Comparison of ENCODE assay signal across 1 cellular context in genomic region chr4:75841641-75842520, GRCh38.
TF ChIP-seq lines count a peak whose summit lies in the region.

No MANE protein-coding gene starts in this region.

TF ChIP-seq in HepG2, 621 proteins besides CTCF, POLR2A, EP300 and RAD21 (continued from another document and continues in another):
- TF ChIP-seq, protein P1, sequence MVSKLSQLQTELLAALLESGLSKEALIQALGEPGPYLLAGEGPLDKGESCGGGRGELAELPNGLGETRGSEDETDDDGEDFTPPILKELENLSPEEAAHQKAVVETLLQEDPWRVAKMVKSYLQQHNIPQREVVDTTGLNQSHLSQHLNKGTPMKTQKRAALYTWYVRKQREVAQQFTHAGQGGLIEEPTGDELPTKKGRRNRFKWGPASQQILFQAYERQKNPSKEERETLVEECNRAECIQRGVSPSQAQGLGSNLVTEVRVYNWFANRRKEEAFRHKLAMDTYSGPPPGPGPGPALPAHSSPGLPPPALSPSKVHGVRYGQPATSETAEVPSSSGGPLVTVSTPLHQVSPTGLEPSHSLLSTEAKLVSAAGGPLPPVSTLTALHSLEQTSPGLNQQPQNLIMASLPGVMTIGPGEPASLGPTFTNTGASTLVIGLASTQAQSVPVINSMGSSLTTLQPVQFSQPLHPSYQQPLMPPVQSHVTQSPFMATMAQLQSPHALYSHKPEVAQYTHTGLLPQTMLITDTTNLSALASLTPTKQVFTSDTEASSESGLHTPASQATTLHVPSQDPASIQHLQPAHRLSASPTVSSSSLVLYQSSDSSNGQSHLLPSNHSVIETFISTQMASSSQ (IDR thresholded peaks at IDR 0.05; ENCODE audit: low read depth) = no peak
- TF ChIP-seq, protein P1 (CRISPR knock-in tag; IDR thresholded peaks at IDR 0.05; ENCODE audit: borderline replicate concordance) = no peak
- TF ChIP-seq TP53 (CRISPR knock-in tag; conservative IDR thresholded peaks at IDR 0.05) = no peak
- TF ChIP-seq ZNF543 (CRISPR knock-in tag; IDR thresholded peaks at IDR 0.05) = no peak
- TF ChIP-seq, protein P2, sequence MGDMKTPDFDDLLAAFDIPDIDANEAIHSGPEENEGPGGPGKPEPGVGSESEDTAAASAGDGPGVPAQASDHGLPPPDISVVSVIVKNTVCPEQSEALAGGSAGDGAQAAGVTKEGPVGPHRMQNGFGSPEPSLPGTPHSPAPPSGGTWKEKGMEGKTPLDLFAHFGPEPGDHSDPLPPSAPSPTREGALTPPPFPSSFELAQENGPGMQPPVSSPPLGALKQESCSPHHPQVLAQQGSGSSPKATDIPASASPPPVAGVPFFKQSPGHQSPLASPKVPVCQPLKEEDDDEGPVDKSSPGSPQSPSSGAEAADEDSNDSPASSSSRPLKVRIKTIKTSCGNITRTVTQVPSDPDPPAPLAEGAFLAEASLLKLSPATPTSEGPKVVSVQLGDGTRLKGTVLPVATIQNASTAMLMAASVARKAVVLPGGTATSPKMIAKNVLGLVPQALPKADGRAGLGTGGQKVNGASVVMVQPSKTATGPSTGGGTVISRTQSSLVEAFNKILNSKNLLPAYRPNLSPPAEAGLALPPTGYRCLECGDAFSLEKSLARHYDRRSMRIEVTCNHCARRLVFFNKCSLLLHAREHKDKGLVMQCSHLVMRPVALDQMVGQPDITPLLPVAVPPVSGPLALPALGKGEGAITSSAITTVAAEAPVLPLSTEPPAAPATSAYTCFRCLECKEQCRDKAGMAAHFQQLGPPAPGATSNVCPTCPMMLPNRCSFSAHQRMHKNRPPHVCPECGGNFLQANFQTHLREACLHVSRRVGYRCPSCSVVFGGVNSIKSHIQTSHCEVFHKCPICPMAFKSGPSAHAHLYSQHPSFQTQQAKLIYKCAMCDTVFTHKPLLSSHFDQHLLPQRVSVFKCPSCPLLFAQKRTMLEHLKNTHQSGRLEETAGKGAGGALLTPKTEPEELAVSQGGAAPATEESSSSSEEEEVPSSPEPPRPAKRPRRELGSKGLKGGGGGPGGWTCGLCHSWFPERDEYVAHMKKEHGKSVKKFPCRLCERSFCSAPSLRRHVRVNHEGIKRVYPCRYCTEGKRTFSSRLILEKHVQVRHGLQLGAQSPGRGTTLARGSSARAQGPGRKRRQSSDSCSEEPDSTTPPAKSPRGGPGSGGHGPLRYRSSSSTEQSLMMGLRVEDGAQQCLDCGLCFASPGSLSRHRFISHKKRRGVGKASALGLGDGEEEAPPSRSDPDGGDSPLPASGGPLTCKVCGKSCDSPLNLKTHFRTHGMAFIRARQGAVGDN (CRISPR knock-in tag; IDR thresholded peaks at IDR 0.05) = no peak
- TF ChIP-seq ZNF558 (CRISPR knock-in tag; IDR thresholded peaks at IDR 0.05; ENCODE audit: borderline replicate concordance) = no peak
- TF ChIP-seq, protein P3, sequence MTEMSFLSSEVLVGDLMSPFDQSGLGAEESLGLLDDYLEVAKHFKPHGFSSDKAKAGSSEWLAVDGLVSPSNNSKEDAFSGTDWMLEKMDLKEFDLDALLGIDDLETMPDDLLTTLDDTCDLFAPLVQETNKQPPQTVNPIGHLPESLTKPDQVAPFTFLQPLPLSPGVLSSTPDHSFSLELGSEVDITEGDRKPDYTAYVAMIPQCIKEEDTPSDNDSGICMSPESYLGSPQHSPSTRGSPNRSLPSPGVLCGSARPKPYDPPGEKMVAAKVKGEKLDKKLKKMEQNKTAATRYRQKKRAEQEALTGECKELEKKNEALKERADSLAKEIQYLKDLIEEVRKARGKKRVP (CRISPR knock-in tag; IDR thresholded peaks at IDR 0.05) = no peak
- peak; percentile 98 for TF ChIP-seq NFE2L2 (IDR thresholded peaks at IDR 0.05; ENCODE audit: low read length)
- no peak for TF ChIP-seq RFX5 (IDR thresholded peaks at IDR 0.05; ENCODE audit: low read depth, low read length)
- no peak for TF ChIP-seq ZSCAN25 (CRISPR knock-in tag; IDR thresholded peaks at IDR 0.05)
- no peak for TF ChIP-seq ZNF572 (CRISPR knock-in tag; IDR thresholded peaks at IDR 0.05)
- TF ChIP-seq NFE2 (CRISPR knock-in tag; IDR thresholded peaks at IDR 0.05) = peak; percentile 85
- TF ChIP-seq RXRA (CRISPR knock-in tag; IDR thresholded peaks at IDR 0.05) = no peak
- TF ChIP-seq, protein P4, sequence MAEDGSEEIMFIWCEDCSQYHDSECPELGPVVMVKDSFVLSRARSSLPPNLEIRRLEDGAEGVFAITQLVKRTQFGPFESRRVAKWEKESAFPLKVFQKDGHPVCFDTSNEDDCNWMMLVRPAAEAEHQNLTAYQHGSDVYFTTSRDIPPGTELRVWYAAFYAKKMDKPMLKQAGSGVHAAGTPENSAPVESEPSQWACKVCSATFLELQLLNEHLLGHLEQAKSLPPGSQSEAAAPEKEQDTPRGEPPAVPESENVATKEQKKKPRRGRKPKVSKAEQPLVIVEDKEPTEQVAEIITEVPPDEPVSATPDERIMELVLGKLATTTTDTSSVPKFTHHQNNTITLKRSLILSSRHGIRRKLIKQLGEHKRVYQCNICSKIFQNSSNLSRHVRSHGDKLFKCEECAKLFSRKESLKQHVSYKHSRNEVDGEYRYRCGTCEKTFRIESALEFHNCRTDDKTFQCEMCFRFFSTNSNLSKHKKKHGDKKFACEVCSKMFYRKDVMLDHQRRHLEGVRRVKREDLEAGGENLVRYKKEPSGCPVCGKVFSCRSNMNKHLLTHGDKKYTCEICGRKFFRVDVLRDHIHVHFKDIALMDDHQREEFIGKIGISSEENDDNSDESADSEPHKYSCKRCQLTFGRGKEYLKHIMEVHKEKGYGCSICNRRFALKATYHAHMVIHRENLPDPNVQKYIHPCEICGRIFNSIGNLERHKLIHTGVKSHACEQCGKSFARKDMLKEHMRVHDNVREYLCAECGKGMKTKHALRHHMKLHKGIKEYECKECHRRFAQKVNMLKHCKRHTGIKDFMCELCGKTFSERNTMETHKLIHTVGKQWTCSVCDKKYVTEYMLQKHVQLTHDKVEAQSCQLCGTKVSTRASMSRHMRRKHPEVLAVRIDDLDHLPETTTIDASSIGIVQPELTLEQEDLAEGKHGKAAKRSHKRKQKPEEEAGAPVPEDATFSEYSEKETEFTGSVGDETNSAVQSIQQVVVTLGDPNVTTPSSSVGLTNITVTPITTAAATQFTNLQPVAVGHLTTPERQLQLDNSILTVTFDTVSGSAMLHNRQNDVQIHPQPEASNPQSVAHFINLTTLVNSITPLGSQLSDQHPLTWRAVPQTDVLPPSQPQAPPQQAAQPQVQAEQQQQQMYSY (CRISPR knock-in tag; IDR thresholded peaks at IDR 0.05) = no peak
- TF ChIP-seq, protein P5, sequence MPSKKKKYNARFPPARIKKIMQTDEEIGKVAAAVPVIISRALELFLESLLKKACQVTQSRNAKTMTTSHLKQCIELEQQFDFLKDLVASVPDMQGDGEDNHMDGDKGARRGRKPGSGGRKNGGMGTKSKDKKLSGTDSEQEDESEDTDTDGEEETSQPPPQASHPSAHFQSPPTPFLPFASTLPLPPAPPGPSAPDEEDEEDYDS (CRISPR knock-in tag; IDR thresholded peaks at IDR 0.05) = no peak
- no peak for TF ChIP-seq TEAD2 (CRISPR knock-in tag; IDR thresholded peaks at IDR 0.05)
- TF ChIP-seq ZNF124 (CRISPR knock-in tag; IDR thresholded peaks at IDR 0.05) = no peak
- TF ChIP-seq TBX3 (IDR thresholded peaks at IDR 0.05; ENCODE audit: borderline replicate concordance) = no peak
- no peak for TF ChIP-seq ZNF567 (CRISPR knock-in tag; IDR thresholded peaks at IDR 0.05; ENCODE audit: borderline replicate concordance)
- TF ChIP-seq MAFG (CRISPR knock-in tag; IDR thresholded peaks at IDR 0.05) = peak; percentile 64; the same call in 1 of the 2 replicates
- no peak for TF ChIP-seq ZBED4 (CRISPR knock-in tag; IDR thresholded peaks at IDR 0.05; ENCODE audit: borderline replicate concordance)
- no peak for TF ChIP-seq PRDM10 (CRISPR knock-in tag; IDR thresholded peaks at IDR 0.05; ENCODE audit: low read depth)
- TF ChIP-seq SAP130 (CRISPR knock-in tag; IDR thresholded peaks at IDR 0.05; ENCODE audit: low read depth) = peak; percentile 60
- TF ChIP-seq, protein P6, sequence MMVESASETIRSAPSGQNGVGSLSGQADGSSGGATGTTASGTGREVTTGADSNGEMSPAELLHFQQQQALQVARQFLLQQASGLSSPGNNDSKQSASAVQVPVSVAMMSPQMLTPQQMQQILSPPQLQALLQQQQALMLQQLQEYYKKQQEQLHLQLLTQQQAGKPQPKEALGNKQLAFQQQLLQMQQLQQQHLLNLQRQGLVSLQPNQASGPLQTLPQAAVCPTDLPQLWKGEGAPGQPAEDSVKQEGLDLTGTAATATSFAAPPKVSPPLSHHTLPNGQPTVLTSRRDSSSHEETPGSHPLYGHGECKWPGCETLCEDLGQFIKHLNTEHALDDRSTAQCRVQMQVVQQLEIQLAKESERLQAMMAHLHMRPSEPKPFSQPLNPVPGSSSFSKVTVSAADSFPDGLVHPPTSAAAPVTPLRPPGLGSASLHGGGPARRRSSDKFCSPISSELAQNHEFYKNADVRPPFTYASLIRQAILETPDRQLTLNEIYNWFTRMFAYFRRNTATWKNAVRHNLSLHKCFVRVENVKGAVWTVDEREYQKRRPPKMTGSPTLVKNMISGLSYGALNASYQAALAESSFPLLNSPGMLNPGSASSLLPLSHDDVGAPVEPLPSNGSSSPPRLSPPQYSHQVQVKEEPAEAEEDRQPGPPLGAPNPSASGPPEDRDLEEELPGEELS (CRISPR knock-in tag; IDR thresholded peaks at IDR 0.05) = no peak
- no peak for TF ChIP-seq U2AF2 (IDR thresholded peaks at IDR 0.05; ENCODE audit: low read depth, low read length)
- no peak for TF ChIP-seq NKX3-1 (CRISPR knock-in tag; IDR thresholded peaks at IDR 0.05)
- TF ChIP-seq NCOR1 (IDR thresholded peaks at IDR 0.05; ENCODE audit: borderline replicate concordance, low read length) = no peak; the same call in 1 of the 2 replicates
- TF ChIP-seq TARDBP (CRISPR knock-in tag; IDR thresholded peaks at IDR 0.05) = no peak
- no peak for TF ChIP-seq ZNF569 (CRISPR knock-in tag; IDR thresholded peaks at IDR 0.05; ENCODE audit: borderline replicate concordance)
- no peak for TF ChIP-seq YY1 (IDR thresholded peaks at IDR 0.05; ENCODE audit: insufficient read depth, insufficient replicate concordance, low read depth, low read length)
- TF ChIP-seq KLF15 (CRISPR knock-in tag; IDR thresholded peaks at IDR 0.05; ENCODE audit: borderline replicate concordance) = no peak
